Comparison of ENCODE assay signal across 12 cellular contexts in the genomic region with DNA sequence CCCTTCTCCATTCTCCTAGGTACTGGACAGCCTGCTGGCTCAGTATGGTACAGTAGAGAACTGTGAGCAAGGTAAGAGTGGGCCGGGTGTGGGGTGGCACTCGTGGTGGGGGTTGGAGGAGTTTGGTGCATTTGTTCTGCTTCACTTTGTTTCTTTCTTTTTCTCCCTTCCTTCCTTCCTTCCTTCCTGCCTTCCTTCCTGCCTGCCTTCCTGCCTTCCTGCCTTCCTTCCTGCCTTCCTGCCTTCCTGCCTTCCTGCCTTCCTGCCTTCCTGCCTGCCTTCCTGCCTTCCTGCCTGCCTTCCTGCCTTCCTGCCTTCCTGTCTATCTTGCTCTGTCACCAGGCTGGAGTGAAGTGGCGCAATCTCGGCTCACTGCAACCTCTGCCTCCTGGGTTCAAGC. TPM values are rescaled to one million over a fixed set of nuclear protein-coding genes. Genes with fewer than 3 reads are reported as not detected.
"Had no signal": no experiment of that assay in that cellular context is flagged by ENCODE, and none has a peak within 500 bp of the region (broad histone marks: within the 10 kb centered on the region; RNA-seq: fewer than 3 reads in every experiment).

No MANE protein-coding gene starts in this region.

RNA-seq across cellular contexts. Expression of gene IGF2BP1, which starts 29.3 kb away (rescaled TPM):
- total RNA-seq: activated CD4-positive, alpha-beta memory T cell treated with anti-CD3 and anti-CD28 coated beads, Interleukin-2, amount 10 ng/mL, durations not matched to agents 7 days and 5 days had no signal

RNA-seq across cellular contexts. Expression of gene GIP, which starts 58.1 kb away (rescaled TPM):
- total RNA-seq: activated CD4-positive, alpha-beta memory T cell treated with anti-CD3 and anti-CD28 coated beads, Interleukin-2, amount 10 ng/mL, durations not matched to agents 7 days and 5 days; activated CD4-positive, alpha-beta T cell treated with anti-CD3 and anti-CD28 coated beads for 36 hours; activated CD8-positive, alpha-beta memory T cell treated with anti-CD3 and anti-CD28 coated beads for 36 hours; activated naive CD4-positive, alpha-beta T cell treated with anti-CD3 and anti-CD28 coated beads for 36 hours; activated naive CD8-positive, alpha-beta T cell treated with anti-CD3 and anti-CD28 coated beads for 36 hours; activated T-helper 17 cell treated with anti-CD3 and anti-CD28 coated beads, Interleukin-2, amount 50 U/mL, for 72 hours; MCF 10A; PC-9; SK-MEL-5; T-cell; T-helper 2 cell treated with Interferon-gamma antibody and Interleukin-4, amounts not matched to agents 100 ng/mL and 5 ng/mL, for 36 hours had no signal
- polyA plus RNA-seq: adipose tissue had no signal
